Comparison of ENCODE assay signal across 8 cellular contexts in genomic region chr19:57279418-57280164, GRCh38. TPM values are rescaled to one million over a fixed set of nuclear protein-coding genes. Genes with fewer than 3 reads are reported as not detected.
DNase-seq lines count a peak whose midpoint lies in the region; ATAC-seq and TF ChIP-seq lines count a peak whose summit lies in the region.

No MANE protein-coding gene starts in this region.

- POLR2A ChIA-PET in CD4-positive, alpha-beta T cell (lab: Charles Lee), result interaction anchor here (1.0 kb wide), 3 partner anchors 38 to 88 kb away, joined by 3 to 4 read pairs (median 3); partner anchors contain the start of genes ZNF264 and ZNF805

- peak overlapping the region; percentile 94 for H3K4me3 ChIP-seq in lower lobe of right lung

- H3K4me1 ChIP-seq in lower lobe of right lung, result peaks cover 41% of the 10 kb centered on the region

- no peak overlapping the region for H3K4me3 Mint-ChIP-seq in CD4-positive, alpha-beta T cell

- no peak for TF ChIP-seq CTCF in CD4-positive, alpha-beta T cell (IDR thresholded peaks at IDR 0.05)
- TF ChIP-seq CTCF in lower lobe of right lung (IDR thresholded peaks at IDR 0.05), result peak; percentile 39

- intact Hi-C loops in CD4-positive, alpha-beta T cell (cut with DNase I, micrococcal nuclease), result loop anchor here (1.0 to 5.0 kb wide), 10 partner anchors 39 to 967 kb away; partner anchors contain the start of genes TRAPPC2B (in 2 of the 2), ZNF304 (in 2 of the 2), ZNF543 (in 2 of the 2) and ZNF547 (in 2 of the 2)
- intact Hi-C loops in lower lobe of right lung (cut with DNase I), result no loop called here

- H3K36me3 ChIP-seq in lower lobe of right lung, result peaks cover 15% of the 10 kb centered on the region

- CTCF ChIA-PET in CD4-positive, alpha-beta T cell (lab: Charles Lee), result no interaction called here

- no peaks in the 10 kb centered on the region for H3K9me3 Mint-ChIP-seq in CD4-positive, alpha-beta T cell

- peak; percentile 66 for ATAC-seq in CD4-positive, alpha-beta T cell (ENCODE audit: poor library complexity)
- ATAC-seq in GM19328 (IDR thresholded peaks at IDR 0.05; ENCODE audit: unreplicated experiment), result peak; percentile 72
- ATAC-seq in HG03460 (IDR thresholded peaks at IDR 0.05; ENCODE audit: unreplicated experiment), result peak; percentile 59
- ATAC-seq in lower lobe of right lung, result peak; percentile 97

- no peaks in the 10 kb centered on the region for H3K9me3 ChIP-seq in CD4-positive, alpha-beta T cell (ENCODE audit: control insufficient read depth, low read length)
- H3K9me3 ChIP-seq in lower lobe of right lung, result no peaks in the 10 kb centered on the region

- H3K27ac Mint-ChIP-seq in CD4-positive, alpha-beta T cell, result no peak overlapping the region

- no peaks in the 10 kb centered on the region for H3K27me3 ChIP-seq in CD4-positive, alpha-beta T cell (ENCODE audit: control insufficient read depth, insufficient read depth, low read length)
- H3K27me3 ChIP-seq in lower lobe of right lung (ENCODE audit: low read depth), result no peaks in the 10 kb centered on the region

- H3K27ac ChIP-seq in CD4-positive, alpha-beta T cell (ENCODE audit: low read depth, low read length), result peak overlapping the region; percentile 95
- H3K27ac ChIP-seq in lower lobe of right lung, result peak overlapping the region; percentile 98

- DNase-seq in CD4-positive, alpha-beta T cell, result peak; percentile 59 to 81 (median 68)
- peak; percentile 66 for DNase-seq in NCI-H524 treated with DMSO at 0.1 percent for 48 hours (lab: John Stamatoyannopoulos, UW)
- DNase-seq in activated CD4-positive, alpha-beta T cell treated with anti-CD3 and anti-CD28 coated beads, Interleukin-2, amount 50 U/mL, for 1 hour, result peak; percentile 67
- DNase-seq in effector CD4-positive, alpha-beta T cell, result peak; percentile 59
- peak; percentile 91 for DNase-seq in lower lobe of right lung
- peak; percentile 31 to 62 (median 61) for DNase-seq in stimulated activated CD4-positive, alpha-beta T cell treated with anti-CD3 and anti-CD28 coated beads, TNF-alpha, amount 100 ng/mL, for 1 hour (ENCODE audit: low read depth in 3 of 3, low spot score in 1 of 3)

- H3K36me3 Mint-ChIP-seq in CD4-positive, alpha-beta T cell (ENCODE audit: low read depth), result peaks cover 48% of the 10 kb centered on the region

- peaks cover 27% of the 10 kb centered on the region for H3K4me1 Mint-ChIP-seq in CD4-positive, alpha-beta T cell (ENCODE audit: low read depth)

- no peaks in the 10 kb centered on the region for H3K27me3 Mint-ChIP-seq in CD4-positive, alpha-beta T cell

RNA-seq across cellular contexts. Expression of gene ZNF460, which starts 0.7 kb away (rescaled TPM):
- total RNA-seq in CD4-positive, alpha-beta T cell, result 10 to 100 TPM; 64.9 to 65.0 TPM
- total RNA-seq in lower lobe of right lung, result 51.4 TPM

RNA-seq across cellular contexts. Expression of gene ZNF805, which starts 39.2 kb away (rescaled TPM):
- 10 to 100 TPM; 33.1 to 33.7 TPM for total RNA-seq in CD4-positive, alpha-beta T cell
- total RNA-seq in lower lobe of right lung, result 13.6 TPM

RNA-seq across cellular contexts. Expression of gene ZNF543, which starts 40.7 kb away (rescaled TPM):
- total RNA-seq in CD4-positive, alpha-beta T cell, result 1 to 10 TPM; 4.0 to 4.3 TPM
- 5.3 TPM for total RNA-seq in lower lobe of right lung

RNA-seq across cellular contexts. Expression of gene AURKC, which starts 48.8 kb away (rescaled TPM):
- under 1 TPM; 0.41 to 0.89 TPM for total RNA-seq in CD4-positive, alpha-beta T cell
- 1.7 TPM for total RNA-seq in lower lobe of right lung

Comparison
In these comparisons a context has a peak if more than half of its experiments do, and no peak if none do; other contexts are left out.
1. Peak in every context shown above with its lines: DNase-seq, ATAC-seq, H3K4me3 ChIP-seq and H3K27ac ChIP-seq.